In genomic region chr1:216841165-216841564, GRCh38 we compare ENCODE assay signal across 24 cellular contexts.
DNase-seq lines count a peak whose midpoint lies in the region; ATAC-seq and TF ChIP-seq lines count a peak whose summit lies in the region.
"Had no signal": no experiment of that assay in that cellular context is flagged by ENCODE, and none has a peak within 500 bp of the region (broad histone marks: within the 10 kb centered on the region; RNA-seq: fewer than 3 reads in every experiment).

No MANE protein-coding gene starts in this region.

- TF ChIP-seq CTCF in cardiac muscle cell (IDR thresholded peaks at IDR 0.05; ENCODE audit: low read depth, low read length) = no peak
- TF ChIP-seq CTCF in right atrium auricular region (IDR thresholded peaks at IDR 0.05) = no peak

- H4K20me1 ChIP-seq in GM23248 (ENCODE audit: insufficient read depth) = no peaks in the 10 kb centered on the region
- H4K20me1 ChIP-seq: BLaER1 had no signal

- 28 to 29% methylated on average over 3 of the region's 3 CpGs for WGBS in GM23248 (ENCODE audit: low coverage in 1 of 2, low lambda C conversion rate in 2 of 2, missing lambda C conversion rate in 2 of 2), 2 experiments

- H3K27me3 ChIP-seq in cardiac muscle cell = no peaks in the 10 kb centered on the region
- no peaks in the 10 kb centered on the region for H3K27me3 ChIP-seq in right atrium auricular region
- H3K27me3 ChIP-seq in GM23248 (replicated peaks; ENCODE audit: insufficient read depth) = no peaks in the 10 kb centered on the region
- H3K27me3 ChIP-seq: BLaER1 had no signal

- no peak overlapping the region for H3K4me2 ChIP-seq in GM23248 (ENCODE audit: unreplicated experiment)
- H3K4me2 ChIP-seq: A549, BLaER1 had no signal

- ATAC-seq in SK-N-SH treated with all-trans-retinoic acid at 6 μM for 48 hours (peak; percentile 56; the same call in 2 of the 3 replicates), HG03378 (IDR thresholded peaks at IDR 0.05; ENCODE audit: unreplicated experiment) (no peak), GM21529 (IDR thresholded peaks at IDR 0.05; ENCODE audit: unreplicated experiment) (no peak)
- ATAC-seq: A549, GM12878 had no signal

- no peak overlapping the region for H3K4me3 ChIP-seq in cardiac muscle cell
- no peak overlapping the region for H3K4me3 ChIP-seq in right atrium auricular region
- no peak overlapping the region for H3K4me3 ChIP-seq in GM23248
- H3K4me3 ChIP-seq: A549, BLaER1, GM12878 had no signal

- no peak overlapping the region for H3K9ac ChIP-seq in GM23248
- H3K9ac ChIP-seq: BLaER1 had no signal

- no peaks in the 10 kb centered on the region for H3F3A ChIP-seq in GM23248 (ENCODE audit: insufficient read depth)

- DNase-seq in cardiac muscle cell (ENCODE audit: low read depth in 1 of 2, low spot score in 1 of 2) (no peak), right atrium auricular region (ENCODE audit: low spot score) (no peak), SK-N-DZ (ENCODE audit: low spot score) (peak; percentile 61), GM23248 (no peak)
- DNase-seq: AML-193; C1 segment of cervical spinal cord; CD4-positive, alpha-beta memory T cell; CD4-positive, CD25-positive, alpha-beta regulatory T cell; CD8-positive, alpha-beta memory T cell; COR-L47; DMS 273 treated with DMSO at 0.1 percent for 48 hours; DMS153; DMS53; DMS79; DND-41; EL; GDM1 had no signal

- no peaks in the 10 kb centered on the region for H3K36me3 ChIP-seq in cardiac muscle cell
- no peaks in the 10 kb centered on the region for H3K36me3 ChIP-seq in right atrium auricular region
- H3K36me3 ChIP-seq in GM23248 (ENCODE audit: low read depth) = no peaks in the 10 kb centered on the region
- H3K36me3 ChIP-seq: BLaER1 had no signal

- no peak overlapping the region for H2AFZ ChIP-seq in GM23248

- in situ Hi-C loops in GM23248 (cut with MboI) = no loop called here

- H3K4me1 ChIP-seq in cardiac muscle cell (ENCODE audit: low read depth) = peaks cover 9% of the 10 kb centered on the region
- no peaks in the 10 kb centered on the region for H3K4me1 ChIP-seq in right atrium auricular region
- H3K4me1 ChIP-seq in GM23248 (ENCODE audit: insufficient read depth) = no peaks in the 10 kb centered on the region
- H3K4me1 ChIP-seq: A549, BLaER1 had no signal

- H3K9me3 ChIP-seq in cardiac muscle cell (ENCODE audit: low read depth) = no peaks in the 10 kb centered on the region
- H3K9me3 ChIP-seq in right atrium auricular region = no peaks in the 10 kb centered on the region
- H3K9me3 ChIP-seq in GM23248 (ENCODE audit: low read depth) = no peaks in the 10 kb centered on the region
- H3K9me3 ChIP-seq: A549, BLaER1 had no signal

- H3K79me2 ChIP-seq in GM23248 (ENCODE audit: insufficient read depth) = no peaks in the 10 kb centered on the region

- H3K27ac ChIP-seq in cardiac muscle cell = peak overlapping the region; percentile 42
- no peak overlapping the region for H3K27ac ChIP-seq in right atrium auricular region
- no peak overlapping the region for H3K27ac ChIP-seq in GM23248
- H3K27ac ChIP-seq: 22Rv1, A549, BLaER1 had no signal

- no peaks in the 10 kb centered on the region for H3K9me2 ChIP-seq in GM23248 (ENCODE audit: insufficient read depth)

TF ChIP-seq in SK-N-SH treated with all-trans-retinoic acid at 6 μM for 48 hours, 23 proteins besides CTCF, POLR2A, EP300 and RAD21:
- TF ChIP-seq TCF4 (CRISPR knock-in tag; IDR thresholded peaks at IDR 0.05; ENCODE audit: borderline replicate concordance) = peak; percentile 62; the same call in 1 of the 2 replicates
- TF ChIP-seq BACH2 (CRISPR knock-in tag; IDR thresholded peaks at IDR 0.05; ENCODE audit: borderline replicate concordance) = no peak
